In genomic region chr16:31338166-31338685, GRCh38 we compare ENCODE assay signal across 10 cellular contexts. TPM values are rescaled to one million over a fixed set of nuclear protein-coding genes. Genes with fewer than 3 reads are reported as not detected.
"Had no signal": no experiment of that assay in that cellular context is flagged by ENCODE, and none has a peak within 500 bp of the region (broad histone marks: within the 10 kb centered on the region; RNA-seq: fewer than 3 reads in every experiment).

No MANE protein-coding gene starts in this region.

RNA-seq across cellular contexts. Expression of gene ITGAX, which starts 16.8 kb away (rescaled TPM):
- total RNA-seq: chondrocyte, neural crest cell, progenitor cell of endocrine pancreas had no signal

RNA-seq across cellular contexts. Expression of gene ITGAD, which starts 54.9 kb away (rescaled TPM):
- total RNA-seq: chondrocyte, endodermal cell, esophagus mucosa, gastrocnemius medialis, glomerular endothelial cell, lower leg skin, lung microvascular endothelial cell, neural crest cell, progenitor cell of endocrine pancreas had no signal
- polyA plus RNA-seq: keratinocyte had no signal
